12 cellular contexts compared by ENCODE assay signal in the genomic region with DNA sequence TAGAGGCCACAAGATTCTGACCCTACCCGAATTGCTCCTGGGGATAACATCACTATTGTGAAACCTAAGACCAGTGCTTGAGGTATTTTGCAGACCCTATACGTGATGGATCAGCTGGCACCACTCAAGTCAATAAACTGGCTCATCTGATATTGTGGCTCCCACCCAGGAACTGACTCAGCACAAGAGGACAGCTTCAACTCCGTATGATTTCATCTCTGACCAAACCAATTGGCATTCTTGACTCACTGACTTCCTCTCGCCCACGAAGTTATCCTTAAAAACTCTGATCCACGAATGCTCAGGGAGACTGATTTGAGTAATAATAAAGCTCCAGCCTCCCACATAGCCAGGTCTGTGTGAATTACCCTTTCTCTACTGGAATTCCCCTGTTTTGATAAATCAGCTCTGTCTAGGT.
DNase-seq lines count a peak whose midpoint lies in the region; TF ChIP-seq lines count a peak whose summit lies in the region.
"Had no signal": no experiment of that assay in that cellular context is flagged by ENCODE, and none has a peak within 500 bp of the region (broad histone marks: within the 10 kb centered on the region; RNA-seq: fewer than 3 reads in every experiment).

No MANE protein-coding gene starts in this region.

- DNase-seq in A172 (ENCODE audit: low spot score) (peak; percentile 96), GM04504 (ENCODE audit: low read depth) (peak; percentile 91), SJSA1 (ENCODE audit: low read depth in 1 of 2, low spot score in 2 of 2) (peak; percentile 86 to 87), fibroblast of the aortic adventitia (ENCODE audit: low read depth) (peak; percentile 96), Kasumi-1 (lab: John Stamatoyannopoulos, UW) (no peak), germinal center (ENCODE audit: low spot score) (no peak)
- DNase-seq in effector CD8-positive, alpha-beta T cell (lab: John Stamatoyannopoulos, UW): no peak
- no peak for DNase-seq in activated CD4-positive, CD25-positive, alpha-beta regulatory T cell (lab: John Stamatoyannopoulos, UW)
- DNase-seq: activated effector memory CD4-positive, alpha-beta T cell treated with anti-CD3 and anti-CD28 coated beads, Interleukin-2, amount 50 U/mL, for 16 hours; naive B cell; NCI-H2029; stimulated activated CD8-positive, alpha-beta memory T cell treated with anti-CD3 and anti-CD28 coated beads, Interleukin-4, amount 100 ng/mL, for 48 hours had no signal

- peak overlapping the region; percentile 10; the same call in 1 of the 2 replicates for H3K4me3 ChIP-seq in SJSA1
- H3K4me3 ChIP-seq in fibroblast of the aortic adventitia (ENCODE audit: low read depth, low read length): no peak overlapping the region

- H3K27me3 ChIP-seq in SJSA1 (replicated peaks): no peaks in the 10 kb centered on the region

- TF ChIP-seq CTCF in fibroblast of the aortic adventitia (IDR thresholded peaks at IDR 0.05; ENCODE audit: insufficient read depth, low read length): no peak

- peaks cover 32% of the 10 kb centered on the region for H3K4me1 ChIP-seq in SJSA1 (replicated peaks)

- no peaks in the 10 kb centered on the region for H3K36me3 ChIP-seq in SJSA1

- no peaks in the 10 kb centered on the region for H3K9me3 ChIP-seq in SJSA1 (replicated peaks)

- H3K27ac ChIP-seq in SJSA1: peak overlapping the region; percentile 94

Comparison
In these comparisons a context has a peak if more than half of its experiments do, and no peak if none do; other contexts are left out.
1. DNase-seq: peak in A172 (single experiment), GM04504 (single experiment), SJSA1 (2 of 2) and fibroblast of the aortic adventitia (single experiment); none in Kasumi-1 (0 of 2), effector CD8-positive, alpha-beta T cell (single experiment), germinal center (single experiment) and activated CD4-positive, CD25-positive, alpha-beta regulatory T cell (0 of 4).